1 cellular context compared by ENCODE assay signal in genomic region chr1:234926252-234926573, GRCh38.
TF ChIP-seq lines count a peak whose summit lies in the region.

No MANE protein-coding gene starts in this region.

TF ChIP-seq in IMR-90, 13 proteins besides CTCF, POLR2A, EP300 and RAD21 (continued from another document):
- no peak for TF ChIP-seq USF2 (IDR thresholded peaks at IDR 0.05; ENCODE audit: low read depth, low read length)
- TF ChIP-seq ELK1 (IDR thresholded peaks at IDR 0.05; ENCODE audit: borderline replicate concordance, low read depth, low read length) = no peak
- TF ChIP-seq MAZ (IDR thresholded peaks at IDR 0.05; ENCODE audit: borderline replicate concordance, low read depth, low read length) = no peak
- no peak for TF ChIP-seq BHLHE40 (IDR thresholded peaks at IDR 0.05; ENCODE audit: low read depth, low read length)
- TF ChIP-seq NFE2L2 (IDR thresholded peaks at IDR 0.05; ENCODE audit: low read depth, low read length) = no peak
- TF ChIP-seq RCOR1 (IDR thresholded peaks at IDR 0.05; ENCODE audit: insufficient replicate concordance, low read length) = no peak
- TF ChIP-seq CHD1 (IDR thresholded peaks at IDR 0.05; ENCODE audit: low read depth, low read length) = no peak
TF ChIP-seq in IMR-90: peak in this region for 0.
